15 cellular contexts compared by ENCODE assay signal in genomic region chr19:46625731-46626130, GRCh38. TPM values are rescaled to one million over a fixed set of nuclear protein-coding genes. Genes with fewer than 3 reads are reported as not detected.
A peak's percentile ranks its signal among the peaks of the same experiment; 100 is the strongest.
DNase-seq lines count a peak whose midpoint lies in the region; ATAC-seq and TF ChIP-seq lines count a peak whose summit lies in the region.
"Had no signal": no experiment of that assay in that cellular context is flagged by ENCODE, and none has a peak within 500 bp of the region (broad histone marks: within the 10 kb centered on the region; RNA-seq: fewer than 3 reads in every experiment).

No MANE protein-coding gene starts in this region.

- ATAC-seq in psoas muscle: peak in 1 of 4 donors; percentile 21

- H3K36me3 ChIP-seq in left ventricle myocardium inferior (no peaks in the 10 kb centered on the region), psoas muscle (ENCODE audit: insufficient read depth in 1 of 2, low read depth in 1 of 2) (no peaks in the 10 kb centered on the region), MM.1S (replicated peaks; ENCODE audit: insufficient read depth, low read length) (no peaks in the 10 kb centered on the region)

- POLR2A ChIA-PET in AG04450 (lab: Yijun Ruan, JAX): interaction anchor here (0.5 kb wide), 1 partner anchor 11 kb away, joined by 9 read pairs; no protein-coding TSS in a partner anchor

- DNase-seq in AG04450 (ENCODE audit: low read depth, low spot score) (no peak), left ventricle myocardium inferior (no peak), psoas muscle (no peak), NCI-H774 (lab: John Stamatoyannopoulos, UW) (no peak), DMS114 treated with DMSO at 0.1 percent for 48 hours (lab: John Stamatoyannopoulos, UW; ENCODE audit: unreplicated experiment) (no peak), MM.1S (no peak), NCI-H187 treated with DMSO at 0.1 percent for 48 hours (lab: John Stamatoyannopoulos, UW) (no peak)
- no peak for DNase-seq in activated T-helper 1 cell treated with anti-CD3 and anti-CD28 coated beads, Interleukin-12 subunit alpha, Interleukin-12 subunit beta, Interleukin-2, Interleukin-4 antibody, amounts not matched to agents 30 ng/mL and 10 ng/mL and 1 ng/mL, durations not matched to agents 14 hours and 24 hours and 36 hours (ENCODE audit: low spot score)
- DNase-seq: NCI-H1105 treated with DMSO at 0.1 percent for 48 hours; NCI-H526; stimulated activated CD4-positive, alpha-beta T cell treated with anti-CD3 and anti-CD28 coated beads, Interleukin-2, amount 100 ng/mL, for 48 hours had no signal

- no peaks in the 10 kb centered on the region for H3K9me3 Mint-ChIP-seq in activated T-helper 1 cell treated with anti-CD3 and anti-CD28 coated beads, Interleukin-12 subunit alpha, Interleukin-12 subunit beta, Interleukin-2, Interleukin-4 antibody, amounts not matched to agents 30 ng/mL and 10 ng/mL and 1 ng/mL, durations not matched to agents 14 hours and 24 hours and 36 hours
- H3K9me3 Mint-ChIP-seq: neural crest cell had no signal

- H3K4me3 ChIP-seq in AG04450 (ENCODE audit: low read depth, low read length) (no peak overlapping the region), left ventricle myocardium inferior (no peak overlapping the region), psoas muscle (no peak overlapping the region), MM.1S (ENCODE audit: low read length) (no peak overlapping the region)
- H3K4me3 ChIP-seq: SK-N-MC had no signal

- H3K9me2 ChIP-seq in MM.1S (replicated peaks; ENCODE audit: insufficient read depth, low read length): no peaks in the 10 kb centered on the region

- no peaks in the 10 kb centered on the region; the same call in 1 of the 2 replicates for H3K9me3 ChIP-seq in AG04450 (ENCODE audit: control insufficient read depth, insufficient read depth, low read length)
- no peaks in the 10 kb centered on the region for H3K9me3 ChIP-seq in left ventricle myocardium inferior (replicated peaks)
- no peaks in the 10 kb centered on the region for H3K9me3 ChIP-seq in psoas muscle
- no peaks in the 10 kb centered on the region for H3K9me3 ChIP-seq in MM.1S (replicated peaks; ENCODE audit: insufficient read depth, low read length)

- H3K4me3 Mint-ChIP-seq in activated T-helper 1 cell treated with anti-CD3 and anti-CD28 coated beads, Interleukin-12 subunit alpha, Interleukin-12 subunit beta, Interleukin-2, Interleukin-4 antibody, amounts not matched to agents 30 ng/mL and 10 ng/mL and 1 ng/mL, durations not matched to agents 14 hours and 24 hours and 36 hours: peak overlapping the region; percentile 96
- H3K4me3 Mint-ChIP-seq: neural crest cell had no signal

- 63 to 72% (median 68%) methylated on average over 12 of the region's 12 CpGs for WGBS in psoas muscle, 3 donors

- H4K20me1 ChIP-seq in MM.1S (ENCODE audit: insufficient read depth, low read length): no peaks in the 10 kb centered on the region

- H3K36me3 Mint-ChIP-seq in activated T-helper 1 cell treated with anti-CD3 and anti-CD28 coated beads, Interleukin-12 subunit alpha, Interleukin-12 subunit beta, Interleukin-2, Interleukin-4 antibody, amounts not matched to agents 30 ng/mL and 10 ng/mL and 1 ng/mL, durations not matched to agents 14 hours and 24 hours and 36 hours (ENCODE audit: low read depth): peaks cover 30% of the 10 kb centered on the region

- no peaks in the 10 kb centered on the region for H3K79me2 ChIP-seq in MM.1S (ENCODE audit: low read length)

- H3K27me3 ChIP-seq in AG04450 (ENCODE audit: control insufficient read depth, insufficient read depth, low read length): no peaks in the 10 kb centered on the region
- H3K27me3 ChIP-seq in left ventricle myocardium inferior (ENCODE audit: low read depth): no peaks in the 10 kb centered on the region
- H3K27me3 ChIP-seq in psoas muscle (ENCODE audit: insufficient read depth in 3 of 3, low read length in 2 of 3): peaks cover 0 to 7% (median under 1%) of the 10 kb centered on the region in 3 donors
- peaks cover 85% of the 10 kb centered on the region for H3K27me3 ChIP-seq in MM.1S (replicated peaks; ENCODE audit: insufficient read depth, low read length)

- TF ChIP-seq CTCF in AG04450 (IDR thresholded peaks at IDR 0.05; ENCODE audit: low read depth, low read length) (no peak), left ventricle myocardium inferior (IDR thresholded peaks at IDR 0.05; ENCODE audit: borderline replicate concordance) (no peak), psoas muscle (IDR thresholded peaks at IDR 0.05) (no peak), MM.1S (IDR thresholded peaks at IDR 0.05; ENCODE audit: low read length) (no peak)

- H3K9ac ChIP-seq in MM.1S (ENCODE audit: low read length): no peak overlapping the region

- H3F3A ChIP-seq in MM.1S (ENCODE audit: insufficient read depth, low read length): no peaks in the 10 kb centered on the region

- peak overlapping the region; percentile 98 for H3K27ac Mint-ChIP-seq in activated T-helper 1 cell treated with anti-CD3 and anti-CD28 coated beads, Interleukin-12 subunit alpha, Interleukin-12 subunit beta, Interleukin-2, Interleukin-4 antibody, amounts not matched to agents 30 ng/mL and 10 ng/mL and 1 ng/mL, durations not matched to agents 14 hours and 24 hours and 36 hours

- H3K4me2 ChIP-seq in MM.1S (ENCODE audit: low read depth, low read length): no peak overlapping the region

- H3K27me3 Mint-ChIP-seq in activated T-helper 1 cell treated with anti-CD3 and anti-CD28 coated beads, Interleukin-12 subunit alpha, Interleukin-12 subunit beta, Interleukin-2, Interleukin-4 antibody, amounts not matched to agents 30 ng/mL and 10 ng/mL and 1 ng/mL, durations not matched to agents 14 hours and 24 hours and 36 hours (ENCODE audit: insufficient read depth): no peaks in the 10 kb centered on the region

- peak overlapping the region; percentile 83 for H3K27ac ChIP-seq in AG04450 (ENCODE audit: low read depth, low read length)
- H3K27ac ChIP-seq in left ventricle myocardium inferior (replicated peaks): peak overlapping the region; percentile 85
- peak overlapping the region; percentile 53 for H3K27ac ChIP-seq in psoas muscle
- H3K27ac ChIP-seq in MM.1S (ENCODE audit: low read length): no peak overlapping the region
- H3K27ac ChIP-seq: SK-N-MC had no signal

- peaks cover 33% of the 10 kb centered on the region for H3K4me1 Mint-ChIP-seq in activated T-helper 1 cell treated with anti-CD3 and anti-CD28 coated beads, Interleukin-12 subunit alpha, Interleukin-12 subunit beta, Interleukin-2, Interleukin-4 antibody, amounts not matched to agents 30 ng/mL and 10 ng/mL and 1 ng/mL, durations not matched to agents 14 hours and 24 hours and 36 hours (ENCODE audit: low read depth)

- intact Hi-C loops in activated T-helper 1 cell treated with anti-CD3 and anti-CD28 coated beads, Interleukin-12 subunit alpha, Interleukin-12 subunit beta, Interleukin-2, Interleukin-4 antibody, amounts not matched to agents 30 ng/mL and 10 ng/mL and 1 ng/mL, durations not matched to agents 14 hours and 24 hours and 36 hours (cut with micrococcal nuclease): loop anchor here (1.0 kb wide), 1 partner anchor 9 kb away; no protein-coding TSS in a partner anchor
- intact Hi-C loops in left ventricle myocardium inferior (cut with micrococcal nuclease) (no loop called here), psoas muscle (cut with DNase I) (no loop called here)

- H2AFZ ChIP-seq in MM.1S (ENCODE audit: low read length): no peak overlapping the region

- H3K4me1 ChIP-seq in left ventricle myocardium inferior: peaks cover 74% of the 10 kb centered on the region
- H3K4me1 ChIP-seq in psoas muscle: peaks cover 4% of the 10 kb centered on the region
- no peaks in the 10 kb centered on the region for H3K4me1 ChIP-seq in MM.1S (ENCODE audit: low read length)

- CTCF ChIA-PET in AG04450 (lab: Charles Lee): interaction anchor here (1.1 to 1.5 kb wide), 3 partner anchors 9 to 36 kb away, joined by 5 read pairs; partner anchors contain the start of gene DACT3

RNA-seq across cellular contexts. Expression of gene PTGIR, which starts 0.8 kb away (rescaled TPM):
- 2.4 and 4.2 TPM in 2 replicates for polyA plus RNA-seq in AG04450 (2011; rRNA removed)
- 1.00 and 2.8 TPM in 2 replicates for polyA minus RNA-seq in AG04450 (2011; rRNA and poly(A)+ RNA removed)
- 217 and 218 TPM in 2 replicates for total RNA-seq in activated T-helper 1 cell treated with anti-CD3 and anti-CD28 coated beads, Interleukin-12 subunit alpha, Interleukin-12 subunit beta, Interleukin-2, Interleukin-4 antibody, amounts not matched to agents 30 ng/mL and 10 ng/mL and 1 ng/mL, durations not matched to agents 14 hours and 24 hours and 36 hours
- 3.7 TPM for total RNA-seq in left ventricle myocardium inferior
- total RNA-seq in psoas muscle: 1 to 10 TPM in 3 of 4 donors, under 1 TPM in 1; 0.82 to 7.0 (median 2.3) TPM
- polyA plus RNA-seq in psoas muscle: 1 to 10 TPM in 1 of 3 donors, under 1 TPM in 2; 0.74 to 1.2 (median 0.75) TPM
- total RNA-seq: HT-29, neural crest cell had no signal

RNA-seq across cellular contexts. Expression of gene GNG8, which starts 10.3 kb away (rescaled TPM):
- not detected in 2 replicates for polyA plus RNA-seq in AG04450 (2011; rRNA removed)
- polyA minus RNA-seq in AG04450 (2011; rRNA and poly(A)+ RNA removed): not detected in 2 replicates
- 17.8 and 18.6 TPM in 2 replicates for total RNA-seq in activated T-helper 1 cell treated with anti-CD3 and anti-CD28 coated beads, Interleukin-12 subunit alpha, Interleukin-12 subunit beta, Interleukin-2, Interleukin-4 antibody, amounts not matched to agents 30 ng/mL and 10 ng/mL and 1 ng/mL, durations not matched to agents 14 hours and 24 hours and 36 hours
- total RNA-seq in left ventricle myocardium inferior: not detected
- not detected for total RNA-seq in psoas muscle
- polyA plus RNA-seq in psoas muscle: not detected
- total RNA-seq: HT-29, neural crest cell, temporal lobe had no signal

RNA-seq across cellular contexts. Expression of gene CALM3, which starts 24.6 kb away (rescaled TPM):
- 547 and 744 TPM in 2 replicates for polyA plus RNA-seq in AG04450 (2011; rRNA removed)
- 268 and 287 TPM in 2 replicates for polyA minus RNA-seq in AG04450 (2011; rRNA and poly(A)+ RNA removed)
- total RNA-seq in activated T-helper 1 cell treated with anti-CD3 and anti-CD28 coated beads, Interleukin-12 subunit alpha, Interleukin-12 subunit beta, Interleukin-2, Interleukin-4 antibody, amounts not matched to agents 30 ng/mL and 10 ng/mL and 1 ng/mL, durations not matched to agents 14 hours and 24 hours and 36 hours: 568 and 578 TPM in 2 replicates
- total RNA-seq in left ventricle myocardium inferior: 294 TPM
- 100 to 1,000 TPM; 142 to 192 (median 175) TPM for total RNA-seq in psoas muscle
- polyA plus RNA-seq in psoas muscle: 100 to 1,000 TPM; 120 to 145 (median 124) TPM

RNA-seq across cellular contexts. Expression of gene DACT3, which starts 35.3 kb away (rescaled TPM):
- 6.1 and 6.9 TPM in 2 replicates for polyA plus RNA-seq in AG04450 (2011; rRNA removed)
- polyA minus RNA-seq in AG04450 (2011; rRNA and poly(A)+ RNA removed): 4.2 and 5.1 TPM in 2 replicates
- total RNA-seq in activated T-helper 1 cell treated with anti-CD3 and anti-CD28 coated beads, Interleukin-12 subunit alpha, Interleukin-12 subunit beta, Interleukin-2, Interleukin-4 antibody, amounts not matched to agents 30 ng/mL and 10 ng/mL and 1 ng/mL, durations not matched to agents 14 hours and 24 hours and 36 hours: 4.3 and 5.7 TPM in 2 replicates
- 18.3 TPM for total RNA-seq in left ventricle myocardium inferior
- 1 to 10 TPM in 3 of 4 donors, under 1 TPM in 1; 0.76 to 1.6 (median 1.1) TPM for total RNA-seq in psoas muscle
- under 1 TPM; 0.44 to 0.66 (median 0.53) TPM for polyA plus RNA-seq in psoas muscle

Comparison
In these comparisons a context has a peak if more than half of its experiments do, and no peak if none do; other contexts are left out.
1. RNA of gene PTGIR, which starts 0.8 kb away (total RNA-seq): 217 to 218 TPM in activated T-helper 1 cell treated with anti-CD3 and anti-CD28 coated beads, Interleukin-12 subunit alpha, Interleukin-12 subunit beta, Interleukin-2, Interleukin-4 antibody, amounts not matched to agents 30 ng/mL and 10 ng/mL and 1 ng/mL, durations not matched to agents 14 hours and 24 hours and 36 hours; 3.7 TPM in left ventricle myocardium inferior (single experiment) and 0.82 to 7.0 TPM in psoas muscle; every median in the first group is over 10 times any median in the second.
2. RNA of gene GNG8, which starts 10.3 kb away (total RNA-seq): 17.8 to 18.6 TPM in activated T-helper 1 cell treated with anti-CD3 and anti-CD28 coated beads, Interleukin-12 subunit alpha, Interleukin-12 subunit beta, Interleukin-2, Interleukin-4 antibody, amounts not matched to agents 30 ng/mL and 10 ng/mL and 1 ng/mL, durations not matched to agents 14 hours and 24 hours and 36 hours; not detected in left ventricle myocardium inferior (single experiment) and not detected in psoas muscle; every median in the first group is over 10 times any median in the second.